1 cellular context compared by ENCODE assay signal in the genomic region with DNA sequence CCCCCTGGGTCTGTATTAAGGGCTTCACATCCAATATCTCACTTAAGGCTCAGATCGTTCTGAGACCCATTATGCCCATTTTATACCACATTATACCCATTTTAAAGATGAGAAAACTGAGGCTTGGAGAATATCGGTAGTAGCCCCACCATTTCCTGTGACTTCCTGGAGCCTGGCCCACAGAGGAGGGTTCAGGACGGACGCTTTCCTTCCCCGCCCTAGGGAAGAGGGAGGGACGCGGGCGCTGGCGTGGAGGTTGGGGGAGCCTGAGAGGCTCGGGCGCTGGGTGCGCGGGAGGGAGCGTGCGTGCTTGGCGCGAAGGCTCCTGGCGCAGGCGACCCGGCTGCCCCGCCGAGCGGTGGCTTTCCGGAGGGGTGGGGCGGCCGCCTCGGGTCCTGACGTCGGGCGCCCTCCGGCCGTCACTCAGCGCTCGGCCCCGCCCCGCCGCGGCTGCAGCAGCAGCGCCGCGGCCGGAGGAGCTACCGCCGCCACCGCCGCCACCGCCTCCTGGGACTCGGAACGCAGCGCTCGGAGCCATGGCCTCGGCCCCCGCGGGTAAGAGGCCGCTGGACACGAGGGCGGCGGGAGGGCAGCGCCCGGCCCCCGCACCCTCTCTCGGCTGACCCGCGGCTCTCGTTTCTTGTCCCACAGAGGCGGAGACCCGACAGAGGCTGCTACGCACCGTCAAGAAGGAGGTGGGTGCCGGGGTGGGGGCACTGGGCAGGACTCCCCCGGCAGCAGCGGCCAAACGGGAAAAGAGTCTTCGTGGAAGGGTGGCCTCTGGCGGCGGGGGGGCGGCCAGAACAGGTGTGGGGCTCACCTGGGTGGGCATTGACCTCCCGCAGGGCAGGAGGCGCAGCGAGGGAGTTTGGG.
TF ChIP-seq lines count a peak whose summit lies in the region.

A gene with protein sequence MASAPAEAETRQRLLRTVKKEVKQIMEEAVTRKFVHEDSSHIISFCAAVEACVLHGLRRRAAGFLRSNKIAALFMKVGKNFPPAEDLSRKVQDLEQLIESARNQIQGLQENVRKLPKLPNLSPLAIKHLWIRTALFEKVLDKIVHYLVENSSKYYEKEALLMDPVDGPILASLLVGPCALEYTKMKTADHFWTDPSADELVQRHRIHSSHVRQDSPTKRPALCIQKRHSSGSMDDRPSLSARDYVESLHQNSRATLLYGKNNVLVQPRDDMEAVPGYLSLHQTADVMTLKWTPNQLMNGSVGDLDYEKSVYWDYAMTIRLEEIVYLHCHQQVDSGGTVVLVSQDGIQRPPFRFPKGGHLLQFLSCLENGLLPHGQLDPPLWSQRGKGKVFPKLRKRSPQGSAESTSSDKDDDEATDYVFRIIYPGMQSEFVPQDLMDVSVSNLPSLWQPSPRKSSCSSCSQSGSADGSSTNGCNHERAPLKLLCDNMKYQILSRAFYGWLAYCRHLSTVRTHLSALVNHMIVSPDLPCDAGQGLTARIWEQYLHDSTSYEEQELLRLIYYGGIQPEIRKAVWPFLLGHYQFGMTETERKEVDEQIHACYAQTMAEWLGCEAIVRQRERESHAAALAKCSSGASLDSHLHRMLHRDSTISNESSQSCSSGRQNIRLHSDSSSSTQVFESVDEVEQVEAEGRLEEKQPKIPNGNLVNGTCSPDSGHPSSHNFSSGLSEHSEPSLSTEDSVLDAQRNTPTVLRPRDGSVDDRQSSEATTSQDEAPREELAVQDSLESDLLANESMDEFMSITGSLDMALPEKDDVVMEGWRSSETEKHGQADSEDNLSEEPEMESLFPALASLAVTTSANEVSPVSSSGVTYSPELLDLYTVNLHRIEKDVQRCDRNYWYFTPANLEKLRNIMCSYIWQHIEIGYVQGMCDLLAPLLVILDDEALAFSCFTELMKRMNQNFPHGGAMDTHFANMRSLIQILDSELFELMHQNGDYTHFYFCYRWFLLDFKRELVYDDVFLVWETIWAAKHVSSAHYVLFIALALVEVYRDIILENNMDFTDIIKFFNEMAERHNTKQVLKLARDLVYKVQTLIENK (plus strand): TSS at position 422 of the 873 bp plus-strand sequence. CDS start 115 bp downstream, at position 537.

TF ChIP-seq in K562, 482 proteins besides CTCF, POLR2A, EP300 and RAD21 (continued from another document and continues in another):
- TF ChIP-seq, protein P1, sequence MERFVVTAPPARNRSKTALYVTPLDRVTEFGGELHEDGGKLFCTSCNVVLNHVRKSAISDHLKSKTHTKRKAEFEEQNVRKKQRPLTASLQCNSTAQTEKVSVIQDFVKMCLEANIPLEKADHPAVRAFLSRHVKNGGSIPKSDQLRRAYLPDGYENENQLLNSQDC (CRISPR knock-in tag; IDR thresholded peaks at IDR 0.05), result no peak
- TF ChIP-seq UBTF (IDR thresholded peaks at IDR 0.05; ENCODE audit: borderline replicate concordance in 1 of 2, low read depth in 2 of 2, low read length in 2 of 2), result peak; percentile 45 to 80; a peak in 1 of 4 replicates
- TF ChIP-seq ZNF639 (CRISPR knock-in tag; conservative IDR thresholded peaks at IDR 0.05 in 1 of 2, IDR thresholded peaks at IDR 0.05 in 1 of 2), result no peak
- TF ChIP-seq RNF2 (IDR thresholded peaks at IDR 0.05), result no peak
- TF ChIP-seq POLR2G (IDR thresholded peaks at IDR 0.05; ENCODE audit: low read depth, low read length), result 0 out of 2 replicates have a peak, but pooled peaks have one; percentile 20
- TF ChIP-seq TEAD4 (IDR thresholded peaks at IDR 0.05; ENCODE audit: low read length), result no peak
- no peak for TF ChIP-seq TEAD4 (CRISPR knock-in tag; IDR thresholded peaks at IDR 0.05; ENCODE audit: borderline replicate concordance)
- TF ChIP-seq RCOR1 (IDR thresholded peaks at IDR 0.05; ENCODE audit: borderline replicate concordance in 1 of 2, low read depth in 2 of 2, low read length in 2 of 2), result peak; percentile 86 to 93
- TF ChIP-seq, protein P2, sequence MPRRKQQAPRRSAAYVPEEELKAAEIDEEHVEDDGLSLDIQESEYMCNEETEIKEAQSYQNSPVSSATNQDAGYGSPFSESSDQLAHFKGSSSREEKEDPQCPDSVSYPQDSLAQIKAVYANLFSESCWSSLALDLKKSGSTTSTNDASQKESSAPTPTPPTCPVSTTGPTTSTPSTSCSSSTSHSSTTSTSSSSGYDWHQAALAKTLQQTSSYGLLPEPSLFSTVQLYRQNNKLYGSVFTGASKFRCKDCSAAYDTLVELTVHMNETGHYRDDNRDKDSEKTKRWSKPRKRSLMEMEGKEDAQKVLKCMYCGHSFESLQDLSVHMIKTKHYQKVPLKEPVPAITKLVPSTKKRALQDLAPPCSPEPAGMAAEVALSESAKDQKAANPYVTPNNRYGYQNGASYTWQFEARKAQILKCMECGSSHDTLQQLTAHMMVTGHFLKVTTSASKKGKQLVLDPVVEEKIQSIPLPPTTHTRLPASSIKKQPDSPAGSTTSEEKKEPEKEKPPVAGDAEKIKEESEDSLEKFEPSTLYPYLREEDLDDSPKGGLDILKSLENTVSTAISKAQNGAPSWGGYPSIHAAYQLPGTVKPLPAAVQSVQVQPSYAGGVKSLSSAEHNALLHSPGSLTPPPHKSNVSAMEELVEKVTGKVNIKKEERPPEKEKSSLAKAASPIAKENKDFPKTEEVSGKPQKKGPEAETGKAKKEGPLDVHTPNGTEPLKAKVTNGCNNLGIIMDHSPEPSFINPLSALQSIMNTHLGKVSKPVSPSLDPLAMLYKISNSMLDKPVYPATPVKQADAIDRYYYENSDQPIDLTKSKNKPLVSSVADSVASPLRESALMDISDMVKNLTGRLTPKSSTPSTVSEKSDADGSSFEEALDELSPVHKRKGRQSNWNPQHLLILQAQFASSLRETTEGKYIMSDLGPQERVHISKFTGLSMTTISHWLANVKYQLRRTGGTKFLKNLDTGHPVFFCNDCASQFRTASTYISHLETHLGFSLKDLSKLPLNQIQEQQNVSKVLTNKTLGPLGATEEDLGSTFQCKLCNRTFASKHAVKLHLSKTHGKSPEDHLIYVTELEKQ (CRISPR knock-in tag; IDR thresholded peaks at IDR 0.05), result no peak
- no peak for TF ChIP-seq NR4A1 (CRISPR knock-in tag; IDR thresholded peaks at IDR 0.05)
- TF ChIP-seq NR4A1 (tag; IDR thresholded peaks at IDR 0.05), result no peak
- no peak for TF ChIP-seq CBX2 (IDR thresholded peaks at IDR 0.05; ENCODE audit: insufficient read depth, low read length, poor library complexity, severe bottlenecking)
- TF ChIP-seq, protein P3, sequence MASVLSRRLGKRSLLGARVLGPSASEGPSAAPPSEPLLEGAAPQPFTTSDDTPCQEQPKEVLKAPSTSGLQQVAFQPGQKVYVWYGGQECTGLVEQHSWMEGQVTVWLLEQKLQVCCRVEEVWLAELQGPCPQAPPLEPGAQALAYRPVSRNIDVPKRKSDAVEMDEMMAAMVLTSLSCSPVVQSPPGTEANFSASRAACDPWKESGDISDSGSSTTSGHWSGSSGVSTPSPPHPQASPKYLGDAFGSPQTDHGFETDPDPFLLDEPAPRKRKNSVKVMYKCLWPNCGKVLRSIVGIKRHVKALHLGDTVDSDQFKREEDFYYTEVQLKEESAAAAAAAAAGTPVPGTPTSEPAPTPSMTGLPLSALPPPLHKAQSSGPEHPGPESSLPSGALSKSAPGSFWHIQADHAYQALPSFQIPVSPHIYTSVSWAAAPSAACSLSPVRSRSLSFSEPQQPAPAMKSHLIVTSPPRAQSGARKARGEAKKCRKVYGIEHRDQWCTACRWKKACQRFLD (CRISPR knock-in tag; IDR thresholded peaks at IDR 0.05), result no peak
- TF ChIP-seq, protein P4, sequence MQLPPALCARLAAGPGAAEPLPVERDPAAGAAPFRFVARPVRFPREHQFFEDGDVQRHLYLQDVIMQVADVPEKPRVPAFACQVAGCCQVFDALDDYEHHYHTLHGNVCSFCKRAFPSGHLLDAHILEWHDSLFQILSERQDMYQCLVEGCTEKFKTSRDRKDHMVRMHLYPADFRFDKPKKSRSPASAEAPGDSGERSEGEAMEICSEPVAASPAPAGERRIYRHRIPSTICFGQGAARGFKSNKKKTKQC (CRISPR knock-in tag; IDR thresholded peaks at IDR 0.05), result no peak
- peak; percentile 52 for TF ChIP-seq BRD9 (IDR thresholded peaks at IDR 0.05; ENCODE audit: low read depth, partially characterized antibody)
- no peak for TF ChIP-seq CSDE1 (IDR thresholded peaks at IDR 0.05)
- peak; percentile 22; the same call in 1 of the 2 replicates for TF ChIP-seq PBX2 (CRISPR knock-in tag; IDR thresholded peaks at IDR 0.05; ENCODE audit: low read depth)
- TF ChIP-seq PBX2 (tag; conservative IDR thresholded peaks at IDR 0.05; ENCODE audit: low read depth), result no peak
- no peak for TF ChIP-seq TAF9B (IDR thresholded peaks at IDR 0.05; ENCODE audit: partially characterized antibody)
- peak; percentile 19; the same call in 1 of the 2 replicates for TF ChIP-seq DPF2 (IDR thresholded peaks at IDR 0.05)
- no peak for TF ChIP-seq AFF4 (CRISPR knock-in tag; IDR thresholded peaks at IDR 0.05)
- TF ChIP-seq, protein P5, sequence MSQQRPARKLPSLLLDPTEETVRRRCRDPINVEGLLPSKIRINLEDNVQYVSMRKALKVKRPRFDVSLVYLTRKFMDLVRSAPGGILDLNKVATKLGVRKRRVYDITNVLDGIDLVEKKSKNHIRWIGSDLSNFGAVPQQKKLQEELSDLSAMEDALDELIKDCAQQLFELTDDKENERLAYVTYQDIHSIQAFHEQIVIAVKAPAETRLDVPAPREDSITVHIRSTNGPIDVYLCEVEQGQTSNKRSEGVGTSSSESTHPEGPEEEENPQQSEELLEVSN (IDR thresholded peaks at IDR 0.05; ENCODE audit: borderline replicate concordance in 1 of 2, extremely low read depth in 1 of 2, insufficient read depth in 1 of 2, insufficient read length in 1 of 2, low read depth in 1 of 2, low read length in 1 of 2, poor library complexity in 1 of 2, severe bottlenecking in 1 of 2), result peak; percentile 77 to 94
